ENCODE assay signal across 34 cellular contexts in genomic region chr10:19250542-19250941, GRCh38.
DNase-seq lines count a peak whose midpoint lies in the region; ATAC-seq, FAIRE-seq and TF ChIP-seq lines count a peak whose summit lies in the region.
"Had no signal": no experiment of that assay in that cellular context is flagged by ENCODE, and none has a peak within 500 bp of the region (broad histone marks: within the 10 kb centered on the region; RNA-seq: fewer than 3 reads in every experiment).

No MANE protein-coding gene starts in this region.

- H3K36me3 ChIP-seq in BLaER1 treated with 17β-estradiol and CSF1 and Interleukin-3, amounts not matched to agents 10 nM and 100 nM: no peaks in the 10 kb centered on the region
- H3K36me3 ChIP-seq in MM.1S (replicated peaks; ENCODE audit: insufficient read depth, low read length): no peaks in the 10 kb centered on the region
- no peaks in the 10 kb centered on the region for H3K36me3 ChIP-seq in GM12878 (ENCODE audit: control insufficient read depth in 2 of 2, insufficient read depth in 2 of 2, low read length in 1 of 2)
- H3K36me3 ChIP-seq: BE2C, gastroesophageal sphincter, tibial nerve had no signal

- peaks cover 0 to 36% (median 20%) of the 10 kb centered on the region in 10 experiments; a peak in 16 of 20 replicates for H3K4me1 ChIP-seq in BLaER1 treated with 17β-estradiol and CSF1 and Interleukin-3, amounts not matched to agents 10 nM and 100 nM
- H3K4me1 ChIP-seq in MM.1S (ENCODE audit: low read length) (peaks cover 10% of the 10 kb centered on the region), GM12878 (ENCODE audit: control insufficient read depth, insufficient read depth, low read length) (no peaks in the 10 kb centered on the region)
- H3K4me1 ChIP-seq: BE2C, gastroesophageal sphincter, tibial nerve had no signal

- H3K9me2 ChIP-seq in MM.1S (replicated peaks; ENCODE audit: insufficient read depth, low read length): 0 out of 2 replicates have a peak, but pooled peaks cover 3% of the 10 kb centered on the region

- no peaks in the 10 kb centered on the region for H3K27me3 Mint-ChIP-seq in activated T-cell treated with anti-CD3 and anti-CD28 coated beads, Interleukin-2, amount 50 U/mL, for 4 hours (ENCODE audit: low read depth)
- H3K27me3 Mint-ChIP-seq: activated CD8-positive, alpha-beta T cell treated with anti-CD3 and anti-CD28 coated beads for 36 hours; activated naive CD4-positive, alpha-beta T cell treated with anti-CD3 and anti-CD28 coated beads, Interleukin-2, amount 10 ng/mL, durations not matched to agents 7 days and 5 days; activated T-helper 17 cell treated with anti-CD3 and anti-CD28 coated beads, Interleukin-2, amount 50 U/mL, for 72 hours; naive thymus-derived CD4-positive, alpha-beta T cell had no signal

- no peaks in the 10 kb centered on the region for H3K36me3 Mint-ChIP-seq in activated T-cell treated with anti-CD3 and anti-CD28 coated beads, Interleukin-2, amount 50 U/mL, for 4 hours (ENCODE audit: insufficient read depth)
- H3K36me3 Mint-ChIP-seq: activated naive CD4-positive, alpha-beta T cell treated with anti-CD3 and anti-CD28 coated beads, Interleukin-2, amount 10 ng/mL, durations not matched to agents 7 days and 5 days; naive thymus-derived CD4-positive, alpha-beta T cell had no signal

- no peak for FAIRE-seq in GM12878 (lab: Jason Lieb, UNC)
- FAIRE-seq: bronchial epithelial cell, colon had no signal

- CTCF ChIA-PET in GM12878 (lab: Yijun Ruan, JAX): interaction anchor here (0.5 to 1.4 kb wide), 3 partner anchors 10 to 186 kb away, joined by 3 read pairs; no protein-coding TSS in a partner anchor

- H4K20me1 ChIP-seq in BLaER1 treated with 17β-estradiol and CSF1 and Interleukin-3, amounts not matched to agents 10 nM and 100 nM: no peaks in the 10 kb centered on the region
- H4K20me1 ChIP-seq in MM.1S (ENCODE audit: insufficient read depth, low read length) (no peaks in the 10 kb centered on the region), GM12878 (ENCODE audit: control insufficient read depth, insufficient read depth) (no peaks in the 10 kb centered on the region)

- TF ChIP-seq POLR2A in GM12878 (IDR thresholded peaks at IDR 0.05; ENCODE audit: low read depth, low read length) (no peak), erythroblast (IDR thresholded peaks at IDR 0.05; ENCODE audit: low read length) (no peak)

- TF ChIP-seq CTCF in MM.1S (IDR thresholded peaks at IDR 0.05; ENCODE audit: low read length) (no peak), GM12878 (IDR thresholded peaks at IDR 0.05 in 2 of 3, conservative IDR thresholded peaks at IDR 0.05 in 1 of 3; ENCODE audit: control insufficient read depth in 2 of 3, extremely low read depth in 1 of 3, insufficient read depth in 1 of 3, low read depth in 3 of 3, low read length in 3 of 3) (no peak)

- H3K4me2 ChIP-seq in BLaER1 treated with 17β-estradiol and CSF1 and Interleukin-3, amounts not matched to agents 10 nM and 100 nM: peak overlapping the region; percentile 0 to 85 (median 60); a peak in 20 of 22 replicates
- H3K4me2 ChIP-seq in MM.1S (ENCODE audit: low read depth, low read length) (no peak overlapping the region), GM12878 (ENCODE audit: control insufficient read depth, insufficient read depth) (no peak overlapping the region)
- H3K4me2 ChIP-seq: PC-9 had no signal

- peak; percentile 41 for ATAC-seq in GM12878
- no peak for ATAC-seq in HG03135 (IDR thresholded peaks at IDR 0.05; ENCODE audit: unreplicated experiment)
- ATAC-seq in activated T-cell treated with anti-CD3 and anti-CD28 coated beads, Interleukin-2, amount 50 U/mL, for 4 hours: no peak
- ATAC-seq: activated CD8-positive, alpha-beta T cell treated with anti-CD3 and anti-CD28 coated beads for 36 hours; activated T-helper 17 cell treated with anti-CD3 and anti-CD28 coated beads, Interleukin-2, amount 50 U/mL, for 72 hours; gastroesophageal sphincter; naive thymus-derived CD4-positive, alpha-beta T cell had no signal

- DNase-seq in MM.1S (peak; percentile 83), GM12878 (ENCODE audit: low read depth, low spot score) (no peak), foreskin melanocyte (peak; percentile 26), SW480 (ENCODE audit: low spot score) (no peak), erythroblast (lab: John Stamatoyannopoulos, UW) (no peak)
- DNase-seq in activated T-cell treated with anti-CD3 and anti-CD28 coated beads, Interleukin-2, amount 50 U/mL, for 4 hours: no peak
- DNase-seq: activated CD4-positive, alpha-beta T cell treated with anti-CD3 and anti-CD28 coated beads for 1 hour; activated CD8-positive, alpha-beta T cell treated with anti-CD3 and anti-CD28 coated beads for 36 hours; activated naive CD4-positive, alpha-beta T cell treated with anti-CD3 and anti-CD28 coated beads, Interleukin-2, amount 10 ng/mL, durations not matched to agents 7 days and 5 days; amygdala; BE2C; effector CD8-positive, alpha-beta T cell; H7; hippocampal formation; naive thymus-derived CD4-positive, alpha-beta T cell; NCI-H1105; NCI-H187; NCI-H2171; NCI-H510A; NK-92 treated with Interleukin-12 subunit alpha and Interleukin-12 subunit beta, amount 100 ng/mL, for 24 hours; occipital lobe; PC-9; Right ventricle myocardium superior; stimulated activated CD4-positive, alpha-beta T cell treated with anti-CD3 and anti-CD28 coated beads, Interleukin-15, amount 100 ng/mL, for 24 hours; stimulated activated CD4-positive, alpha-beta T cell treated with anti-CD3 and anti-CD28 coated beads, Interleukin-4, amount 100 ng/mL, for 4 hours had no signal

- H2AFZ ChIP-seq in MM.1S (ENCODE audit: low read length) (no peak overlapping the region), GM12878 (ENCODE audit: control insufficient read depth, low read depth, low read length) (no peak overlapping the region)
- H2AFZ ChIP-seq: PC-9 had no signal

- no peak for TF ChIP-seq EP300 in GM12878 (IDR thresholded peaks at IDR 0.05; ENCODE audit: borderline replicate concordance in 1 of 2, control insufficient read depth in 1 of 2, low read depth in 2 of 2, low read length in 2 of 2)

- TF ChIP-seq RAD21 in GM12878 (IDR thresholded peaks at IDR 0.05; ENCODE audit: insufficient read depth, low read depth, low read length): no peak

- 0% methylated on average over 2 of the region's 2 CpGs for WGBS in GM12878 (ENCODE audit: insufficient coverage, insufficient replicate concordance, low lambda C conversion rate, missing lambda C conversion rate)

- in situ Hi-C loops in GM12878 (cut with MboI): no loop called here

- H3K4me3 ChIP-seq in BLaER1 treated with 17β-estradiol and CSF1 and Interleukin-3, amounts not matched to agents 10 nM and 100 nM: no peak overlapping the region
- H3K4me3 ChIP-seq in MM.1S (ENCODE audit: low read length) (no peak overlapping the region), GM12878 (no peak overlapping the region)
- H3K4me3 ChIP-seq: gastroesophageal sphincter, lung, PC-9, tibial nerve had no signal

- SMC1A ChIA-PET in GM12878 (lab: Charles Lee; ENCODE audit: uncharacterized antibody, unreplicated experiment): interaction anchor here (0.9 to 1.1 kb wide), 2 partner anchors 53 to 266 kb away, joined by 3 read pairs; no protein-coding TSS in a partner anchor

- no peaks in the 10 kb centered on the region for H3K4me1 Mint-ChIP-seq in activated T-cell treated with anti-CD3 and anti-CD28 coated beads, Interleukin-2, amount 50 U/mL, for 4 hours (ENCODE audit: low read depth)
- H3K4me1 Mint-ChIP-seq: activated naive CD4-positive, alpha-beta T cell treated with anti-CD3 and anti-CD28 coated beads, Interleukin-2, amount 10 ng/mL, durations not matched to agents 7 days and 5 days; activated T-helper 17 cell treated with anti-CD3 and anti-CD28 coated beads, Interleukin-2, amount 50 U/mL, for 72 hours; naive thymus-derived CD4-positive, alpha-beta T cell had no signal

- H3K4me3 Mint-ChIP-seq in activated T-cell treated with anti-CD3 and anti-CD28 coated beads, Interleukin-2, amount 50 U/mL, for 4 hours: no peak overlapping the region
- H3K4me3 Mint-ChIP-seq: activated CD8-positive, alpha-beta T cell treated with anti-CD3 and anti-CD28 coated beads for 36 hours; activated naive CD4-positive, alpha-beta T cell treated with anti-CD3 and anti-CD28 coated beads, Interleukin-2, amount 10 ng/mL, durations not matched to agents 7 days and 5 days; activated T-helper 17 cell treated with anti-CD3 and anti-CD28 coated beads, Interleukin-2, amount 50 U/mL, for 72 hours; naive thymus-derived CD4-positive, alpha-beta T cell had no signal

- H3K79me2 ChIP-seq in MM.1S (ENCODE audit: low read length) (no peaks in the 10 kb centered on the region), GM12878 (ENCODE audit: control insufficient read depth, insufficient read depth, low read length) (no peaks in the 10 kb centered on the region)

- no peak overlapping the region for H3K27ac ChIP-seq in BLaER1 treated with 17β-estradiol and CSF1 and Interleukin-3, amounts not matched to agents 10 nM and 100 nM
- H3K27ac ChIP-seq in MM.1S (ENCODE audit: low read length) (no peak overlapping the region), GM12878 (ENCODE audit: control insufficient read depth, insufficient read depth) (no peak overlapping the region)
- H3K27ac ChIP-seq: gastroesophageal sphincter, HL-60, PC-9, tibial nerve had no signal

- RAD21 ChIA-PET in GM12878 (lab: Charles Lee; ENCODE audit: unreplicated experiment): interaction anchor here (0.9 kb wide), 1 partner anchor 12 kb away, joined by 3 read pairs; no protein-coding TSS in a partner anchor

- BruUV-seq in GM12878 (replicated peaks; lab: Mats Ljungman, UMichigan): no TSS peak

- intact Hi-C loops in GM12878 (cut with micrococcal nuclease; ENCODE audit: unreplicated experiment): no loop called here

- peaks cover 11% of the 10 kb centered on the region for H3K9me3 Mint-ChIP-seq in activated T-cell treated with anti-CD3 and anti-CD28 coated beads, Interleukin-2, amount 50 U/mL, for 4 hours
- H3K9me3 Mint-ChIP-seq: activated naive CD4-positive, alpha-beta T cell treated with anti-CD3 and anti-CD28 coated beads, Interleukin-2, amount 10 ng/mL, durations not matched to agents 7 days and 5 days had no signal

- no peaks in the 10 kb centered on the region for H3K27me3 ChIP-seq in BLaER1 treated with 17β-estradiol and CSF1 and Interleukin-3, amounts not matched to agents 10 nM and 100 nM
- H3K27me3 ChIP-seq in MM.1S (replicated peaks; ENCODE audit: insufficient read depth, low read length): no peaks in the 10 kb centered on the region
- no peaks in the 10 kb centered on the region for H3K27me3 ChIP-seq in GM12878 (replicated peaks in 1 of 2; ENCODE audit: control insufficient read depth in 2 of 2, insufficient read depth in 2 of 2, low read length in 1 of 2)
- H3K27me3 ChIP-seq: BE2C, gastroesophageal sphincter, tibial nerve had no signal

- POLR2A ChIA-PET in GM12878 (lab: Charles Lee): no interaction called here

- no peak overlapping the region for H3K9ac ChIP-seq in BLaER1 treated with 17β-estradiol and CSF1 and Interleukin-3, amounts not matched to agents 10 nM and 100 nM
- H3K9ac ChIP-seq in MM.1S (ENCODE audit: low read length) (no peak overlapping the region), GM12878 (ENCODE audit: control insufficient read depth, insufficient read depth, low read length) (no peak overlapping the region)

- H3F3A ChIP-seq in MM.1S (ENCODE audit: insufficient read depth, low read length): peaks cover 5% of the 10 kb centered on the region; the same call in 1 of the 2 replicates

- peaks cover 7 to 23% (median 12%) of the 10 kb centered on the region in 11 experiments; a peak in 18 of 22 replicates for H3K9me3 ChIP-seq in BLaER1 treated with 17β-estradiol and CSF1 and Interleukin-3, amounts not matched to agents 10 nM and 100 nM (replicated peaks in 1 of 11)
- no peaks in the 10 kb centered on the region for H3K9me3 ChIP-seq in MM.1S (replicated peaks; ENCODE audit: insufficient read depth, low read length)
- no peaks in the 10 kb centered on the region for H3K9me3 ChIP-seq in GM12878 (replicated peaks; ENCODE audit: control insufficient read depth, insufficient read depth, low read length)
- H3K9me3 ChIP-seq: BE2C, gastroesophageal sphincter, tibial nerve had no signal

Comparison
In these comparisons a context has a peak if more than half of its experiments do, and no peak if none do; other contexts are left out.
1. H3K4me2 ChIP-seq: peak in BLaER1 treated with 17β-estradiol and CSF1 and Interleukin-3, amounts not matched to agents 10 nM and 100 nM (11 of 11); none in MM.1S (single experiment) and GM12878 (single experiment).
2. DNase-seq: peak in MM.1S (single experiment) and foreskin melanocyte (single experiment); none in GM12878 (single experiment), SW480 (single experiment), erythroblast (0 of 2) and activated T-cell treated with anti-CD3 and anti-CD28 coated beads, Interleukin-2, amount 50 U/mL, for 4 hours (single experiment).